9 cellular contexts compared by ENCODE assay signal in genomic region chr1:44802306-44803061, GRCh38. TPM values are rescaled to one million over a fixed set of nuclear protein-coding genes. Genes with fewer than 3 reads are reported as not detected.
A peak's percentile ranks its signal among the peaks of the same experiment; 100 is the strongest.
DNase-seq lines count a peak whose midpoint lies in the region; ATAC-seq and TF ChIP-seq lines count a peak whose summit lies in the region.
"Had no signal": no experiment of that assay in that cellular context is flagged by ENCODE, and none has a peak within 500 bp of the region (broad histone marks: within the 10 kb centered on the region; RNA-seq: fewer than 3 reads in every experiment).

No MANE protein-coding gene starts in this region.

- WGBS in H9 (ENCODE audit: extremely low coverage, insufficient read length, low lambda C conversion rate): no CpG with 5 or more reads among the region's 13 CpGs
- WGBS in heart left ventricle, 4 donors: 76 to 84% (median 81%) methylated on average over 10 to 13 of the region's 13 CpGs

- no peak overlapping the region for H2BK12ac ChIP-seq in H9 (ENCODE audit: insufficient read length, low read depth, low read length)

- H3K18ac ChIP-seq in H9 (ENCODE audit: insufficient read length, low read depth, low read length): no peak overlapping the region

- H3K4me3 Mint-ChIP-seq in H9: peak overlapping the region; percentile 3 to 18; a peak in 2 of 5 replicates
- H3K4me3 Mint-ChIP-seq in activated T-helper 17 cell treated with anti-CD3 and anti-CD28 coated beads, Interleukin-2, amount 50 U/mL, for 72 hours: peak overlapping the region; percentile 89

- H3K4me1 Mint-ChIP-seq in H9: peaks cover 20 to 26% of the 10 kb centered on the region in 2 experiments
- peaks cover 25% of the 10 kb centered on the region for H3K4me1 Mint-ChIP-seq in activated T-helper 17 cell treated with anti-CD3 and anti-CD28 coated beads, Interleukin-2, amount 50 U/mL, for 72 hours

- no peak overlapping the region for H3K9ac ChIP-seq in H9 (ENCODE audit: extremely low read depth, insufficient read length, low read length)

- no peaks in the 10 kb centered on the region for H3K27me3 ChIP-seq in H9 (ENCODE audit: insufficient read depth, low read length)
- H3K27me3 ChIP-seq in heart left ventricle: no peaks in the 10 kb centered on the region

- no peak overlapping the region for H4K91ac ChIP-seq in H9 (ENCODE audit: insufficient read length, low read depth, low read length)

- H3K4me1 ChIP-seq in H9 (ENCODE audit: insufficient read depth, low read length): peaks cover 6% of the 10 kb centered on the region; the same call in 1 of the 2 replicates
- H3K4me1 ChIP-seq in heart left ventricle: peaks cover 14 to 70% (median 53%) of the 10 kb centered on the region in 12 donors

- no peak for DNase-seq in H9
- DNase-seq in heart left ventricle: peak in 4 of 5 donors; percentile 21 to 51 (median 28)
- no peak for DNase-seq in skeletal muscle cell (ENCODE audit: low read depth)
- no peak for DNase-seq in iPS-NIHi11 (ENCODE audit: low spot score)
- DNase-seq in NCI-H510A treated with DMSO at 0.1 percent for 48 hours (lab: John Stamatoyannopoulos, UW): no peak
- DNase-seq in stimulated activated CD4-positive, alpha-beta T cell treated with anti-CD3 and anti-CD28 coated beads, Interleukin-2, amount 100 ng/mL, for 48 hours: no peak
- no peak for DNase-seq in T1000 (lab: John Stamatoyannopoulos, UW)

- no peak overlapping the region for H3K27ac ChIP-seq in H9 (ENCODE audit: insufficient read length, low read depth, low read length)
- H3K27ac ChIP-seq in heart left ventricle: peak overlapping the region in 11 of 12 donors; percentile 16 to 97 (median 91)

- H3K79me2 ChIP-seq in H9 (ENCODE audit: insufficient read depth, low read length): no peaks in the 10 kb centered on the region

- H3K36me3 Mint-ChIP-seq in H9 (ENCODE audit: insufficient read depth in 1 of 3, low read depth in 3 of 3): peaks cover 3 to 44% (median 26%) of the 10 kb centered on the region in 3 experiments
- peaks cover 64% of the 10 kb centered on the region for H3K36me3 Mint-ChIP-seq in activated T-helper 17 cell treated with anti-CD3 and anti-CD28 coated beads, Interleukin-2, amount 50 U/mL, for 72 hours (ENCODE audit: low read depth)

- H3K9me3 ChIP-seq in H9 (ENCODE audit: control insufficient read depth, low read depth, low read length) (no peaks in the 10 kb centered on the region), heart left ventricle (no peaks in the 10 kb centered on the region)

- no peak overlapping the region for H2BK120ac ChIP-seq in H9 (ENCODE audit: low read depth, low read length, poor library complexity, severe bottlenecking)

- no peaks in the 10 kb centered on the region for H4K20me1 ChIP-seq in H9 (ENCODE audit: control insufficient read depth, insufficient read depth, insufficient read length)

- no peak overlapping the region for H3K4ac ChIP-seq in H9 (ENCODE audit: low read depth, low read length)

- H4K8ac ChIP-seq in H9 (replicated peaks; ENCODE audit: insufficient read length, low read depth, low read length): no peak overlapping the region

- H3K23ac ChIP-seq in H9 (ENCODE audit: insufficient read length, low read depth, low read length): no peak overlapping the region

- peaks cover 3% of the 10 kb centered on the region for H3K27me3 Mint-ChIP-seq in H9 (ENCODE audit: low read depth)
- no peaks in the 10 kb centered on the region for H3K27me3 Mint-ChIP-seq in activated T-helper 17 cell treated with anti-CD3 and anti-CD28 coated beads, Interleukin-2, amount 50 U/mL, for 72 hours

- ATAC-seq in activated T-helper 17 cell treated with anti-CD3 and anti-CD28 coated beads, Interleukin-2, amount 50 U/mL, for 72 hours (replicated peaks): no peak
- ATAC-seq in heart left ventricle: no peak
- ATAC-seq: left colon had no signal

- H2AK5ac ChIP-seq in H9 (ENCODE audit: insufficient read length, low read length): no peak overlapping the region

- no peak overlapping the region for H3T11ph ChIP-seq in H9 (ENCODE audit: low read length)

- H3K27ac Mint-ChIP-seq in H9: no peak overlapping the region
- peak overlapping the region; percentile 90 for H3K27ac Mint-ChIP-seq in activated T-helper 17 cell treated with anti-CD3 and anti-CD28 coated beads, Interleukin-2, amount 50 U/mL, for 72 hours

- H4K5ac ChIP-seq in H9 (ENCODE audit: insufficient read length, low read depth, low read length): no peak overlapping the region

- no peak overlapping the region for H2AFZ ChIP-seq in H9 (ENCODE audit: low read length)

- intact Hi-C loops in heart left ventricle (cut with DNase I): loop anchor here in 1 of 10 donors (10.0 kb wide), 1 partner anchor 502 kb away; no protein-coding TSS in a partner anchor

- H3K4me2 ChIP-seq in H9 (ENCODE audit: insufficient read depth, insufficient read length, low read length): no peak overlapping the region

- peaks cover 9% of the 10 kb centered on the region for H3K23me2 ChIP-seq in H9 (ENCODE audit: insufficient read length, low read depth, low read length, poor library complexity, severe bottlenecking)

- no peaks in the 10 kb centered on the region for H3K9me3 Mint-ChIP-seq in H9
- H3K9me3 Mint-ChIP-seq in activated T-helper 17 cell treated with anti-CD3 and anti-CD28 coated beads, Interleukin-2, amount 50 U/mL, for 72 hours: no peaks in the 10 kb centered on the region

- H3K14ac ChIP-seq in H9 (ENCODE audit: insufficient read depth, low read length): no peak overlapping the region

- TF ChIP-seq CTCF in H9 (conservative IDR thresholded peaks at IDR 0.05): no peak
- TF ChIP-seq CTCF in heart left ventricle (IDR thresholded peaks at IDR 0.05): no peak

- H3K36me3 ChIP-seq in heart left ventricle: peaks cover 0 to 52% (median 40%) of the 10 kb centered on the region in 9 donors

- H3K4me3 ChIP-seq in heart left ventricle: peak overlapping the region in 11 of 12 donors; percentile 67 to 97 (median 89)
- H3K4me3 ChIP-seq in skeletal muscle cell (ENCODE audit: low read depth, low read length): peak overlapping the region; percentile 92

- no peaks in the 10 kb centered on the region for H3K79me1 ChIP-seq in H9 (ENCODE audit: insufficient read depth, low read depth, low read length, poor library complexity, severe bottlenecking)

- no peak overlapping the region for H2BK15ac ChIP-seq in H9 (ENCODE audit: low read depth, low read length)

- H3K56ac ChIP-seq in H9 (ENCODE audit: insufficient read length, low read depth, low read length): no peak overlapping the region

- TF ChIP-seq POLR2A in heart left ventricle (IDR thresholded peaks at IDR 0.05): no peak

- no peak overlapping the region for H2BK20ac ChIP-seq in H9 (ENCODE audit: low read depth, low read length, poor library complexity, severe bottlenecking)

- no peak overlapping the region for H2BK5ac ChIP-seq in H9 (ENCODE audit: insufficient read length, low read length)

RNA-seq across cellular contexts. Expression of gene PLK3, which starts 2.3 kb away (rescaled TPM):
- total RNA-seq in H9 (2021) (14.7 and 15.9 TPM in 2 replicates), heart left ventricle (10 to 100 TPM in 2 of 9 donors, 1 to 10 TPM in 7; 4.5 to 17.9 (median 6.6) TPM)
- total RNA-seq in activated T-helper 17 cell treated with anti-CD3 and anti-CD28 coated beads, Interleukin-2, amount 50 U/mL, for 72 hours: 10 to 100 TPM; 58.7 to 92.0 TPM
- polyA plus RNA-seq in heart left ventricle: 1 to 10 TPM; 5.8 to 6.9 TPM

RNA-seq across cellular contexts. Expression of gene DYNLT4, which starts 4.7 kb away (rescaled TPM):
- total RNA-seq in H9 (2021) (not detected in 2 replicates), heart left ventricle (1 to 10 TPM in 3 of 9 donors, under 1 TPM in 5, not detected in 1; 0.54 to 1.0 (median 0.82) TPM)
- total RNA-seq in activated T-helper 17 cell treated with anti-CD3 and anti-CD28 coated beads, Interleukin-2, amount 50 U/mL, for 72 hours: 1 to 10 TPM in 1 of 2 donors, under 1 TPM in 1; 0.56 to 1.2 TPM
- 1 to 10 TPM in 1 of 2 donors, under 1 TPM in 1; 0.36 to 1.7 TPM for polyA plus RNA-seq in heart left ventricle

RNA-seq across cellular contexts. Expression of gene BTBD19, which starts 5.8 kb away (rescaled TPM):
- total RNA-seq in H9 (2021) (1.4 and 1.9 TPM in 2 replicates), heart left ventricle (1 to 10 TPM in 8 of 9 donors, under 1 TPM in 1; 0.56 to 7.4 (median 2.8) TPM)
- 10 to 100 TPM; 15.9 to 62.7 TPM for total RNA-seq in activated T-helper 17 cell treated with anti-CD3 and anti-CD28 coated beads, Interleukin-2, amount 50 U/mL, for 72 hours
- 1 to 10 TPM; 2.6 to 6.2 TPM for polyA plus RNA-seq in heart left ventricle

RNA-seq across cellular contexts. Expression of gene BEST4, which starts 14.5 kb away (rescaled TPM):
- 1.1 and 1.3 TPM in 2 replicates for total RNA-seq in H9 (2021)
- 1 to 10 TPM in 1 of 2 donors, under 1 TPM in 1; 0.97 to 2.0 TPM for total RNA-seq in activated T-helper 17 cell treated with anti-CD3 and anti-CD28 coated beads, Interleukin-2, amount 50 U/mL, for 72 hours
- total RNA-seq in heart left ventricle: under 1 TPM in 3 of 9 donors, not detected in 6; 0.09 to 0.32 (median 0.23) TPM
- polyA plus RNA-seq in heart left ventricle: under 1 TPM; 0.06 to 0.11 TPM

RNA-seq across cellular contexts. Expression of gene RPS8, which starts 27.1 kb away (rescaled TPM):
- total RNA-seq in H9 (2021) (2,591 and 2,595 TPM in 2 replicates), heart left ventricle (1,000 to 10,000 TPM in 3 of 9 donors, 100 to 1,000 TPM in 6; 576 to 1,019 (median 853) TPM)
- 1,000 to 10,000 TPM; 2,475 to 3,183 TPM for total RNA-seq in activated T-helper 17 cell treated with anti-CD3 and anti-CD28 coated beads, Interleukin-2, amount 50 U/mL, for 72 hours
- 1,000 to 10,000 TPM; 1,199 to 1,848 TPM for polyA plus RNA-seq in heart left ventricle

Comparison
In these comparisons a context has a peak if more than half of its experiments do, and no peak if none do; other contexts are left out.
1. DNase-seq: peak in heart left ventricle (4 of 5); none in H9 (single experiment), skeletal muscle cell (single experiment), iPS-NIHi11 (single experiment), NCI-H510A treated with DMSO at 0.1 percent for 48 hours (single experiment), stimulated activated CD4-positive, alpha-beta T cell treated with anti-CD3 and anti-CD28 coated beads, Interleukin-2, amount 100 ng/mL, for 48 hours (0 of 2) and T1000 (single experiment).